10 cellular contexts compared by ENCODE assay signal in the genomic region with DNA sequence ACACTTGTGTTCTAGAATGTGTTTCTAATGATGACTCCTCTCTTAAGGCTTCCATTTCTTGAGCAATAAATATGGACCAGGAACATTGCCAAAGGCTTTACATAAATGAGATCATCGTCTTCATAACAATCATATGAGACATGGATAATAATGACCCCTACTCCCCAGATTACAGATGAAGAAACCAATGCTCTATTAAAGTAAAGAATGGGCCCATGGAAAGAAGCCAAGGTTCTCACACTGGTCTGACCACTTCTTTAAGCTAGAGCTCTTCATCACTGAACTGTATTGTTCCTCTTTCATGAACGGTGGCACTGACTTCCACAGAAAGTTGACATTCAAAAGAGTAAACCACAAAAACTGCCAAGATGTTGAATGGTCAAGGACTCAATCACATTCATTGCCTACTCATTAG.
DNase-seq lines count a peak whose midpoint lies in the region; ATAC-seq, FAIRE-seq and TF ChIP-seq lines count a peak whose summit lies in the region.
"Had no signal": no experiment of that assay in that cellular context is flagged by ENCODE, and none has a peak within 500 bp of the region (broad histone marks: within the 10 kb centered on the region; RNA-seq: fewer than 3 reads in every experiment).

No MANE protein-coding gene starts in this region.

- WGBS in heart right ventricle, 2 donors, result 59 to 75% methylated on average over 2 of the region's 2 CpGs
- WGBS in endodermal cell (ENCODE audit: insufficient coverage in 1 of 2, insufficient read length in 1 of 2), 2 experiments, result 91 to 92% methylated on average over 2 of the region's 2 CpGs

- H3K4me3 ChIP-seq in heart right ventricle, result no peak overlapping the region
- H3K4me3 ChIP-seq in endodermal cell (ENCODE audit: low read length), result no peak overlapping the region
- H3K4me3 ChIP-seq: lung had no signal

- H3K4me1 ChIP-seq in heart right ventricle (peaks cover 0 to 53% (median 8%) of the 10 kb centered on the region in 9 donors), endodermal cell (ENCODE audit: control insufficient read depth, insufficient read depth, low read length) (peaks cover 3% of the 10 kb centered on the region)

- no peak for TF ChIP-seq CTCF in RWPE1 (conservative IDR thresholded peaks at IDR 0.05; ENCODE audit: low read depth)
- TF ChIP-seq CTCF in mesothelial cell of epicardium (IDR thresholded peaks at IDR 0.05; ENCODE audit: unreplicated experiment), result no peak
- TF ChIP-seq CTCF in glutamatergic neuron (IDR thresholded peaks at IDR 0.05; ENCODE audit: partially characterized antibody, unreplicated experiment), result no peak
- TF ChIP-seq CTCF in heart right ventricle (IDR thresholded peaks at IDR 0.05), result no peak
- TF ChIP-seq CTCF in endodermal cell (conservative IDR thresholded peaks at IDR 0.05), result no peak

- H3K27me3 Mint-ChIP-seq in mesothelial cell of epicardium (ENCODE audit: low read depth) (no peaks in the 10 kb centered on the region), glutamatergic neuron (ENCODE audit: unreplicated experiment) (no peaks in the 10 kb centered on the region), endodermal cell (ENCODE audit: insufficient read depth) (no peaks in the 10 kb centered on the region)
- H3K27me3 Mint-ChIP-seq: activated naive CD8-positive, alpha-beta T cell treated with anti-CD3 and anti-CD28 coated beads, Interleukin-2, amount 10 ng/mL, durations not matched to agents 7 days and 5 days had no signal

- no peak overlapping the region for H3K27ac ChIP-seq in RWPE1
- H3K27ac ChIP-seq in heart right ventricle, result peak overlapping the region in 1 of 10 donors; percentile 32
- no peak overlapping the region for H3K27ac ChIP-seq in endodermal cell (ENCODE audit: low read depth, low read length)

- H3K36me3 ChIP-seq in heart right ventricle (no peaks in the 10 kb centered on the region), endodermal cell (ENCODE audit: control insufficient read depth, insufficient read depth, low read length) (peaks cover 17% of the 10 kb centered on the region)

- H3K4me1 Mint-ChIP-seq in mesothelial cell of epicardium, result peaks cover 4% of the 10 kb centered on the region
- no peaks in the 10 kb centered on the region for H3K4me1 Mint-ChIP-seq in glutamatergic neuron (ENCODE audit: low read depth, unreplicated experiment)
- H3K4me1 Mint-ChIP-seq in endodermal cell, result peaks cover 16% of the 10 kb centered on the region

- TF ChIP-seq POLR2A in GM12892 (IDR thresholded peaks at IDR 0.05; ENCODE audit: low read depth, low read length), result no peak

- CTCF ChIA-PET in RWPE1 (lab: Yijun Ruan, JAX), result interaction anchor here (0.6 kb wide), 1 partner anchor 348 kb away, joined by 4 read pairs; no protein-coding TSS in a partner anchor

- no peak overlapping the region for H3K4me3 Mint-ChIP-seq in mesothelial cell of epicardium
- no peak overlapping the region for H3K4me3 Mint-ChIP-seq in glutamatergic neuron (ENCODE audit: unreplicated experiment)
- no peak overlapping the region for H3K4me3 Mint-ChIP-seq in endodermal cell
- H3K4me3 Mint-ChIP-seq: activated naive CD8-positive, alpha-beta T cell treated with anti-CD3 and anti-CD28 coated beads, Interleukin-2, amount 10 ng/mL, durations not matched to agents 7 days and 5 days had no signal

- H3K9ac ChIP-seq in endodermal cell (ENCODE audit: extremely low read depth, low read length, poor library complexity, severe bottlenecking), result no peak overlapping the region

- H3K27ac Mint-ChIP-seq in mesothelial cell of epicardium (peak overlapping the region; percentile 48), glutamatergic neuron (ENCODE audit: unreplicated experiment) (no peak overlapping the region), endodermal cell (no peak overlapping the region)
- H3K27ac Mint-ChIP-seq: activated naive CD8-positive, alpha-beta T cell treated with anti-CD3 and anti-CD28 coated beads, Interleukin-2, amount 10 ng/mL, durations not matched to agents 7 days and 5 days had no signal

- H3K27me3 ChIP-seq in heart right ventricle, result no peaks in the 10 kb centered on the region
- H3K27me3 ChIP-seq in endodermal cell (ENCODE audit: control insufficient read depth, insufficient read depth, low read length, poor library complexity, severe bottlenecking), result no peaks in the 10 kb centered on the region

- ATAC-seq in HG02798 (IDR thresholded peaks at IDR 0.05; ENCODE audit: poor library complexity, unreplicated experiment), result peak; percentile 44
- no peak for ATAC-seq in heart right ventricle

- peak; percentile 48 for FAIRE-seq in GM12892 (lab: Jason Lieb, UNC)

- DNase-seq in GM12892 (ENCODE audit: insufficient read length), result no peak
- DNase-seq in RWPE1 (ENCODE audit: low spot score), result peak; percentile 68
- no peak for DNase-seq in mesothelial cell of epicardium (ENCODE audit: low spot score in 2 of 2, unreplicated experiment in 2 of 2)
- DNase-seq in glutamatergic neuron, result no peak
- DNase-seq in heart right ventricle, result no peak
- DNase-seq in activated CD4-positive, alpha-beta T cell treated with anti-CD3 and anti-CD28 coated beads for 48 hours, result no peak
- no peak for DNase-seq in endodermal cell
- DNase-seq: activated naive CD8-positive, alpha-beta T cell treated with anti-CD3 and anti-CD28 coated beads, Interleukin-2, amount 10 ng/mL, durations not matched to agents 7 days and 5 days had no signal

- no peaks in the 10 kb centered on the region for H3K36me3 Mint-ChIP-seq in mesothelial cell of epicardium
- no peaks in the 10 kb centered on the region for H3K36me3 Mint-ChIP-seq in glutamatergic neuron (ENCODE audit: unreplicated experiment)
- H3K36me3 Mint-ChIP-seq in endodermal cell (ENCODE audit: low read depth), result no peaks in the 10 kb centered on the region

- POLR2A ChIA-PET in RWPE1 (lab: Yijun Ruan, JAX; ENCODE audit: low non-redundant PET), result no interaction called here

- peaks cover 7% of the 10 kb centered on the region for H3K9me3 Mint-ChIP-seq in mesothelial cell of epicardium
- no peaks in the 10 kb centered on the region for H3K9me3 Mint-ChIP-seq in glutamatergic neuron (ENCODE audit: unreplicated experiment)
- H3K9me3 Mint-ChIP-seq in endodermal cell, result no peaks in the 10 kb centered on the region

- intact Hi-C loops in heart right ventricle (cut with DNase I), result loop anchor here in 2 of 10 donors (5.0 to 10.0 kb wide), 2 partner anchors 47 to 60 kb away; no protein-coding TSS in a partner anchor

- H3K9me3 ChIP-seq in heart right ventricle, result no peaks in the 10 kb centered on the region
- no peaks in the 10 kb centered on the region for H3K9me3 ChIP-seq in endodermal cell (ENCODE audit: control insufficient read depth, low read length)
